8 cellular contexts compared by ENCODE assay signal in genomic region chr13:102870677-102871415, GRCh38. TPM values are rescaled to one million over a fixed set of nuclear protein-coding genes. Genes with fewer than 3 reads are reported as not detected.
DNase-seq lines count a peak whose midpoint lies in the region; ATAC-seq and TF ChIP-seq lines count a peak whose summit lies in the region.

No MANE protein-coding gene starts in this region.

- H3K27ac ChIP-seq in heart right ventricle, result peak overlapping the region in 5 of 10 donors; percentile 8 to 37 (median 17)

- H3K36me3 ChIP-seq in GM06990 (ENCODE audit: control insufficient read depth, insufficient read depth, low read length), result peaks cover 16% of the 10 kb centered on the region
- peaks cover 0 to 98% (median 44%) of the 10 kb centered on the region in 9 donors for H3K36me3 ChIP-seq in heart right ventricle

- peak; percentile 29 for DNase-seq in GM06990 (ENCODE audit: extremely low read depth, insufficient read length)
- peak; percentile 67 for DNase-seq in SK-MEL-5 (ENCODE audit: low read depth, low spot score)
- peak; percentile 89 for DNase-seq in amniotic epithelial cell (ENCODE audit: low read depth)
- peak; percentile 33 to 48 for DNase-seq in heart right ventricle
- peak; percentile 71 for DNase-seq in putamen (ENCODE audit: low spot score)
- no peak for DNase-seq in mesenteric fat pad (ENCODE audit: low spot score)

- TF ChIP-seq EP300 in Ishikawa (IDR thresholded peaks at IDR 0.05; ENCODE audit: borderline replicate concordance), result no peak

- ATAC-seq in GM21528 (IDR thresholded peaks at IDR 0.05; ENCODE audit: low FRiP score, unreplicated experiment) (peak; percentile 84), heart right ventricle (peak; percentile 76 to 93 (median 90))

- H3K9me3 ChIP-seq in heart right ventricle, result no peaks in the 10 kb centered on the region

- H3K4me3 ChIP-seq in GM06990 (replicated peaks; ENCODE audit: low read depth, low read length) (no peak overlapping the region), heart right ventricle (no peak overlapping the region)

- H3K4me1 ChIP-seq in heart right ventricle, result peaks cover 0 to 23% (median 9%) of the 10 kb centered on the region in 9 donors

- TF ChIP-seq CTCF in GM06990 (IDR thresholded peaks at IDR 0.05; ENCODE audit: insufficient read depth, low read length, poor library complexity, severe bottlenecking), result peak; percentile 73
- TF ChIP-seq CTCF in heart right ventricle (IDR thresholded peaks at IDR 0.05), result peak; percentile 65 to 88 (median 80)

- 47 to 48% methylated on average over 22 of the region's 22 CpGs for whole genome bisulfite sequencing in heart right ventricle, 2 donors

- intact Hi-C loops in heart right ventricle (cut with DNase I), result no loop called here

- peak; percentile 56 for TF ChIP-seq RAD21 in Ishikawa (IDR thresholded peaks at IDR 0.05; ENCODE audit: low read depth)

- no peaks in the 10 kb centered on the region for H3K27me3 ChIP-seq in GM06990 (replicated peaks; ENCODE audit: control insufficient read depth, insufficient read depth, low read length)
- H3K27me3 ChIP-seq in heart right ventricle, result no peaks in the 10 kb centered on the region

- in situ Hi-C loops in SK-MEL-5 (cut with HindIII; ENCODE audit: low pct_unique_long_range_greater_than_20kb, low sequenced_read_pairs), result no loop called here

TF ChIP-seq in Ishikawa, 13 proteins besides CTCF, POLR2A, EP300 and RAD21:
- TF ChIP-seq CEBPB (IDR thresholded peaks at IDR 0.05), result no peak
- no peak for TF ChIP-seq CREB1 (IDR thresholded peaks at IDR 0.05; ENCODE audit: low read depth)
- no peak for TF ChIP-seq TCF12 (IDR thresholded peaks at IDR 0.05; ENCODE audit: low read depth)
- TF ChIP-seq FOXM1 (IDR thresholded peaks at IDR 0.05; ENCODE audit: borderline replicate concordance, low read depth), result no peak
- no peak for TF ChIP-seq NFIC (IDR thresholded peaks at IDR 0.05)
- no peak for TF ChIP-seq TEAD4 (IDR thresholded peaks at IDR 0.05)
- no peak for TF ChIP-seq TAF1 (IDR thresholded peaks at IDR 0.05; ENCODE audit: low read depth)
- no peak for TF ChIP-seq USF1 (IDR thresholded peaks at IDR 0.05)
- no peak for TF ChIP-seq MAX (IDR thresholded peaks at IDR 0.05)
- no peak for TF ChIP-seq YY1 (IDR thresholded peaks at IDR 0.05; ENCODE audit: low read depth)
- no peak for TF ChIP-seq REST (IDR thresholded peaks at IDR 0.05; ENCODE audit: low read depth)
- no peak for TF ChIP-seq EGR1 (IDR thresholded peaks at IDR 0.05)
- no peak for TF ChIP-seq ZBTB7A (IDR thresholded peaks at IDR 0.05; ENCODE audit: low read depth)

RNA-seq across cellular contexts. Expression of gene ERCC5, which starts 25.0 kb away (rescaled TPM):
- total RNA-seq in SK-MEL-5 (2014; rRNA removed; shearing (Covaris generic)), result 42.5 and 52.0 TPM in 2 replicates
- polyA plus RNA-seq in SK-MEL-5 (2015; cell fraction: cytosol; rRNA removed), result 26.4 and 28.0 TPM in 2 replicates
- polyA plus RNA-seq in SK-MEL-5 (2015; cell fraction: nucleus; rRNA removed), result 120 and 155 TPM in 2 replicates
- total RNA-seq in heart right ventricle (10 to 100 TPM; 26.5 to 37.7 (median 33.4) TPM), mesenteric fat pad (43.8 TPM)
- 10 to 100 TPM; 18.1 to 59.5 TPM for polyA plus RNA-seq in heart right ventricle
